Comparison of ENCODE assay signal across 12 cellular contexts in genomic region chr14:91866061-91866460, GRCh38. TPM values are rescaled to one million over a fixed set of nuclear protein-coding genes. Genes with fewer than 3 reads are reported as not detected.
DNase-seq lines count a peak whose midpoint lies in the region; ATAC-seq lines count a peak whose summit lies in the region.
"Had no signal": no experiment of that assay in that cellular context is flagged by ENCODE, and none has a peak within 500 bp of the region (broad histone marks: within the 10 kb centered on the region; RNA-seq: fewer than 3 reads in every experiment).

No MANE protein-coding gene starts in this region.

- H3K27ac ChIP-seq in SJCRH30: no peak overlapping the region
- H3K27ac ChIP-seq: 22Rv1 had no signal

- no peak overlapping the region for H3K4me3 ChIP-seq in SJCRH30

- no peaks in the 10 kb centered on the region for H3K36me3 ChIP-seq in SJCRH30

- no peaks in the 10 kb centered on the region for H3K9me3 Mint-ChIP-seq in central memory CD8-positive, alpha-beta T cell

- no peaks in the 10 kb centered on the region for H3K27me3 Mint-ChIP-seq in central memory CD8-positive, alpha-beta T cell

- H3K36me3 Mint-ChIP-seq in central memory CD8-positive, alpha-beta T cell (ENCODE audit: insufficient read depth): peaks cover 44% of the 10 kb centered on the region

- H3K4me3 Mint-ChIP-seq in central memory CD8-positive, alpha-beta T cell: peak overlapping the region; percentile 95

- peaks cover 81% of the 10 kb centered on the region for H3K4me1 Mint-ChIP-seq in central memory CD8-positive, alpha-beta T cell

- no peak for DNase-seq in activated CD4-positive, CD25-positive, alpha-beta regulatory T cell treated with anti-CD3 and anti-CD28 coated beads, Interleukin-2, amount 50 U/mL, for 72 hours
- DNase-seq in SJCRH30 (peak; percentile 28 to 50), kidney glomerular epithelial cell (lab: John Stamatoyannopoulos, UW) (no peak), superior temporal gyrus (ENCODE audit: extremely low spot score) (no peak)
- no peak for DNase-seq in central memory CD8-positive, alpha-beta T cell (ENCODE audit: low spot score in 2 of 2)
- DNase-seq in stimulated activated naive CD4-positive, alpha-beta T cell treated with Interleukin-2 at 50 U/mL for 16 hours (lab: John Stamatoyannopoulos, UW): peak; percentile 8
- DNase-seq: heart left ventricle, NCI-H446, SK-N-SH had no signal

- peak overlapping the region; percentile 93 for H3K27ac Mint-ChIP-seq in central memory CD8-positive, alpha-beta T cell (ENCODE audit: low read depth)

- H3K9me3 ChIP-seq in SJCRH30 (replicated peaks): no peaks in the 10 kb centered on the region
- H3K9me3 ChIP-seq: SK-N-SH had no signal

- no peaks in the 10 kb centered on the region for H3K27me3 ChIP-seq in SJCRH30
- H3K27me3 ChIP-seq: heart left ventricle had no signal

- H3K4me1 ChIP-seq in SJCRH30: peaks cover 4% of the 10 kb centered on the region

- peak; percentile 15 to 16 for ATAC-seq in activated CD4-positive, CD25-positive, alpha-beta regulatory T cell treated with anti-CD3 and anti-CD28 coated beads, Interleukin-2, amount 50 U/mL, for 24 hours
- no peak for ATAC-seq in central memory CD8-positive, alpha-beta T cell (replicated peaks; ENCODE audit: extremely low read depth, poor library complexity, severe bottlenecking)
- no peak for ATAC-seq in HG02571 (IDR thresholded peaks at IDR 0.05; ENCODE audit: unreplicated experiment)
- ATAC-seq: heart left ventricle had no signal

RNA-seq across cellular contexts. Expression of gene TC2N, which starts 1.3 kb away (rescaled TPM):
- 0.26 and 0.41 TPM in 2 replicates for total RNA-seq in SJCRH30 (2014; rRNA removed; shearing (Covaris generic))

Comparison
In these comparisons a context has a peak if more than half of its experiments do, and no peak if none do; other contexts are left out.
1. ATAC-seq: peak in activated CD4-positive, CD25-positive, alpha-beta regulatory T cell treated with anti-CD3 and anti-CD28 coated beads, Interleukin-2, amount 50 U/mL, for 24 hours (2 of 2); none in central memory CD8-positive, alpha-beta T cell (single experiment) and HG02571 (single experiment).
2. DNase-seq: peak in SJCRH30 (2 of 2) and stimulated activated naive CD4-positive, alpha-beta T cell treated with Interleukin-2 at 50 U/mL for 16 hours (single experiment); none in activated CD4-positive, CD25-positive, alpha-beta regulatory T cell treated with anti-CD3 and anti-CD28 coated beads, Interleukin-2, amount 50 U/mL, for 72 hours (single experiment), central memory CD8-positive, alpha-beta T cell (0 of 2), kidney glomerular epithelial cell (single experiment) and superior temporal gyrus (single experiment).